Comparison of ENCODE assay signal across 8 cellular contexts in genomic region chr9:121550569-121551512, GRCh38. TPM values are rescaled to one million over a fixed set of nuclear protein-coding genes. Genes with fewer than 3 reads are reported as not detected.
DNase-seq lines count a peak whose midpoint lies in the region; ATAC-seq and TF ChIP-seq lines count a peak whose summit lies in the region.

No MANE protein-coding gene starts in this region.

- H2AK5ac ChIP-seq in neuronal stem cell (ENCODE audit: low read depth, low read length): no peak overlapping the region

- no peak overlapping the region for H4K8ac ChIP-seq in neuronal stem cell (ENCODE audit: low read depth, low read length)

- H3K27me3 ChIP-seq in ACC112 (ENCODE audit: insufficient read depth, low read length) (no peaks in the 10 kb centered on the region), KMS-11 (ENCODE audit: insufficient read depth, low read depth) (peaks cover 6% of the 10 kb centered on the region; the same call in 1 of the 2 replicates), foreskin keratinocyte (peaks cover 5% of the 10 kb centered on the region), neuronal stem cell (ENCODE audit: control insufficient read depth in 3 of 3, insufficient read depth in 3 of 3, low read depth in 1 of 3, low read length in 3 of 3) (peaks cover 0 to 20% (median 4%) of the 10 kb centered on the region in 3 experiments), stomach smooth muscle (ENCODE audit: control insufficient read depth in 1 of 2, insufficient read depth in 2 of 2, low read length in 2 of 2) (no peaks in the 10 kb centered on the region)

- no peaks in the 10 kb centered on the region for H3K9me3 ChIP-seq in neuronal stem cell (replicated peaks in 1 of 2; ENCODE audit: control insufficient read depth in 2 of 2, insufficient read depth in 1 of 2, low read depth in 1 of 2, low read length in 2 of 2)
- H3K9me3 ChIP-seq in stomach smooth muscle (ENCODE audit: control insufficient read depth in 2 of 2, low read length in 2 of 2): no peaks in the 10 kb centered on the region

- 0 out of 2 replicates have a peak overlapping the region, but pooled peaks have one; percentile 45 for H3K4me2 ChIP-seq in KMS-11
- H3K4me2 ChIP-seq in neuronal stem cell (ENCODE audit: insufficient read depth, low read length, poor library complexity, severe bottlenecking): peak overlapping the region; percentile 66

- WGBS in neuronal stem cell (ENCODE audit: extremely low coverage in 2 of 2, insufficient read length in 2 of 2, insufficient replicate concordance in 1 of 2), 2 donors: no CpG with 5 or more reads among the region's 40 CpGs

- no peak overlapping the region for H3K9ac ChIP-seq in KMS-11
- peak overlapping the region; percentile 81 for H3K9ac ChIP-seq in neuronal stem cell (ENCODE audit: low read depth, low read length, poor library complexity)
- peak overlapping the region in 1 of 2 donors; percentile 21 for H3K9ac ChIP-seq in stomach smooth muscle (ENCODE audit: low read length in 2 of 2)

- H4K20me1 ChIP-seq in KMS-11 (ENCODE audit: insufficient read depth): no peaks in the 10 kb centered on the region

- peaks cover 6% of the 10 kb centered on the region for H3K4me1 ChIP-seq in ACC112 (ENCODE audit: control insufficient read depth, insufficient read depth, low read length, unreplicated experiment)
- no peaks in the 10 kb centered on the region for H3K4me1 ChIP-seq in KMS-11 (ENCODE audit: low read depth, poor library complexity, severe bottlenecking)
- H3K4me1 ChIP-seq in foreskin keratinocyte: no peaks in the 10 kb centered on the region
- H3K4me1 ChIP-seq in neuronal stem cell (ENCODE audit: control insufficient read depth in 2 of 2, insufficient read depth in 1 of 2, low read depth in 1 of 2, low read length in 2 of 2): peaks cover 0 to 8% of the 10 kb centered on the region in 2 donors
- H3K4me1 ChIP-seq in stomach smooth muscle (ENCODE audit: control insufficient read depth, insufficient read depth, low read length): peaks cover 15% of the 10 kb centered on the region

- H3K36me3 ChIP-seq in ACC112 (ENCODE audit: insufficient read depth, low read length) (no peaks in the 10 kb centered on the region), KMS-11 (ENCODE audit: insufficient read depth) (no peaks in the 10 kb centered on the region), neuronal stem cell (replicated peaks in 1 of 2; ENCODE audit: control insufficient read depth in 2 of 2, insufficient read depth in 2 of 2, low read length in 2 of 2) (no peaks in the 10 kb centered on the region), stomach smooth muscle (ENCODE audit: control insufficient read depth in 2 of 2, insufficient read depth in 2 of 2, low read length in 2 of 2) (no peaks in the 10 kb centered on the region)

- peak overlapping the region; percentile 90 for H3K18ac ChIP-seq in neuronal stem cell (ENCODE audit: low read length)

- H3K4me3 ChIP-seq in ACC112 (ENCODE audit: low read depth, low read length) (peak overlapping the region; percentile 58), KMS-11 (IDR thresholded peaks at IDR 0.05; ENCODE audit: insufficient read depth, low read depth, low read length) (no peak overlapping the region), neuronal stem cell (ENCODE audit: low read length in 2 of 2) (peak overlapping the region; percentile 24 to 70), stomach smooth muscle (ENCODE audit: low read length in 2 of 2) (peak overlapping the region; percentile 54 to 68)

- ATAC-seq in GM18867 (IDR thresholded peaks at IDR 0.05; ENCODE audit: unreplicated experiment): peak; percentile 44
- ATAC-seq in foreskin keratinocyte: peak; percentile 66

- no peaks in the 10 kb centered on the region for H3K79me1 ChIP-seq in neuronal stem cell (ENCODE audit: low read depth, low read length)

- peak; percentile 78 for DNase-seq in RPMI8226
- DNase-seq in activated T-helper 9 cell treated with anti-CD3 and anti-CD28 coated beads, Interleukin-2, amount 50 U/mL, for 16 hours (ENCODE audit: low read depth): peak; percentile 38
- DNase-seq in foreskin keratinocyte: peak; percentile 45 to 71
- DNase-seq in neuronal stem cell (ENCODE audit: low spot score): peak; percentile 84

- no peak overlapping the region for H2BK5ac ChIP-seq in neuronal stem cell (ENCODE audit: low read length)

- H2AFZ ChIP-seq in ACC112 (ENCODE audit: low read length, unreplicated experiment): no peak overlapping the region
- no peak overlapping the region for H2AFZ ChIP-seq in KMS-11 (ENCODE audit: low read depth)
- H2AFZ ChIP-seq in neuronal stem cell (ENCODE audit: low read length): peak overlapping the region; percentile 80

- H3K4ac ChIP-seq in neuronal stem cell (ENCODE audit: low read length): no peak overlapping the region

- TF ChIP-seq CTCF in KMS-11 (conservative IDR thresholded peaks at IDR 0.05; ENCODE audit: low read depth, low read length) (peak; percentile 87), foreskin keratinocyte (conservative IDR thresholded peaks at IDR 0.05) (peak; percentile 89)

- H3K79me2 ChIP-seq in ACC112 (ENCODE audit: control insufficient read depth, insufficient read depth, low read length, unreplicated experiment) (no peaks in the 10 kb centered on the region), KMS-11 (ENCODE audit: insufficient read depth, low read depth) (no peaks in the 10 kb centered on the region)

- peak overlapping the region; percentile 20 for H3K23ac ChIP-seq in neuronal stem cell (ENCODE audit: low read depth, low read length, poor library complexity)

- H2BK12ac ChIP-seq in neuronal stem cell (ENCODE audit: low read length): peak overlapping the region; percentile 14

- H3K14ac ChIP-seq in neuronal stem cell (ENCODE audit: low read length): no peak overlapping the region

- H3K27ac ChIP-seq in ACC112 (ENCODE audit: low read depth, low read length) (no peak overlapping the region), KMS-11 (no peak overlapping the region), foreskin keratinocyte (no peak overlapping the region), neuronal stem cell (replicated peaks; ENCODE audit: low read length) (no peak overlapping the region), stomach smooth muscle (ENCODE audit: low read length) (no peak overlapping the region)

- H2BK120ac ChIP-seq in neuronal stem cell (ENCODE audit: low read depth, low read length): peak overlapping the region; percentile 24

- no peak overlapping the region for H4K91ac ChIP-seq in neuronal stem cell (ENCODE audit: low read depth, low read length, poor library complexity)

- H2BK15ac ChIP-seq in neuronal stem cell (ENCODE audit: low read length): peak overlapping the region; percentile 87

RNA-seq across cellular contexts. Expression of gene GGTA1, which starts 51.2 kb away (rescaled TPM):
- not detected in 2 replicates for total RNA-seq in foreskin keratinocyte
- not detected in 2 replicates for polyA plus RNA-seq in foreskin keratinocyte
- polyA plus RNA-seq in neuronal stem cell (2013, experiment 1 of 2): 0.40 TPM
- 0.47 TPM for polyA plus RNA-seq in neuronal stem cell (2013, experiment 2 of 2)
